Comparison of ENCODE assay signal across 24 cellular contexts in genomic region chr2:148515170-148515569, GRCh38.
"Had no signal": no experiment of that assay in that cellular context is flagged by ENCODE, and none has a peak within 500 bp of the region (broad histone marks: within the 10 kb centered on the region; RNA-seq: fewer than 3 reads in every experiment).

No MANE protein-coding gene starts in this region.

- H3K27me3 Mint-ChIP-seq: activated naive CD4-positive, alpha-beta T cell treated with anti-CD3 and anti-CD28 coated beads, Interleukin-2, amount 10 ng/mL, durations not matched to agents 7 days and 5 days; effector memory CD8-positive, alpha-beta T cell had no signal

- H3K4me2 ChIP-seq: hepatocyte had no signal

- H3K27me3 ChIP-seq: colonic mucosa, dorsolateral prefrontal cortex, esophagus muscularis mucosa, hepatocyte, left lung, spleen, upper lobe of left lung had no signal

- H3K9me3 Mint-ChIP-seq: activated naive CD4-positive, alpha-beta T cell treated with anti-CD3 and anti-CD28 coated beads, Interleukin-2, amount 10 ng/mL, durations not matched to agents 7 days and 5 days; effector memory CD8-positive, alpha-beta T cell; immature natural killer cell; natural killer cell had no signal

- DNase-seq: activated CD4-positive, CD25-positive, alpha-beta regulatory T cell treated with anti-CD3 and anti-CD28 coated beads, Interleukin-2, amount 50 U/mL, for 72 hours; activated effector memory CD4-positive, alpha-beta T cell treated with anti-CD3 and anti-CD28 coated beads, Interleukin-2, amount 50 U/mL, for 16 hours; activated naive CD4-positive, alpha-beta T cell treated with anti-CD3 and anti-CD28 coated beads, Interleukin-2, amount 10 ng/mL, durations not matched to agents 7 days and 5 days; activated T-cell treated with anti-CD3 and anti-CD28 coated beads, Interleukin-2, amount 50 U/mL, for 1 hour; amygdala; colonic mucosa; dorsolateral prefrontal cortex; effector memory CD8-positive, alpha-beta T cell; glutamatergic neuron; immature natural killer cell; left lung; natural killer cell; spleen; stimulated activated CD4-positive, alpha-beta T cell treated with anti-CD3 and anti-CD28 coated beads, Interleukin-4, amount 100 ng/mL, for 1 hour; stimulated activated naive CD4-positive, alpha-beta T cell; SW 1271; upper lobe of left lung; WERI-Rb-1 had no signal

- H3K79me2 ChIP-seq: hepatocyte had no signal

- H3K4me3 ChIP-seq: colonic mucosa, dorsolateral prefrontal cortex, esophagus muscularis mucosa, hepatocyte, left lung, prostate gland, spleen, upper lobe of left lung had no signal

- H3K4me1 ChIP-seq: colonic mucosa, left lung, prostate gland, spleen, upper lobe of left lung had no signal

- FAIRE-seq: bronchial epithelial cell, frontal cortex, TTC549 had no signal

- H2AFZ ChIP-seq: hepatocyte had no signal

- H3K4me1 Mint-ChIP-seq: immature natural killer cell, natural killer cell had no signal

- H3K9me3 ChIP-seq: colonic mucosa, esophagus muscularis mucosa, left lung, prostate gland, spleen, upper lobe of left lung had no signal

- H3K36me3 ChIP-seq: colonic mucosa, left lung, prostate gland, upper lobe of left lung, WERI-Rb-1 had no signal

- ATAC-seq: effector memory CD8-positive, alpha-beta T cell; left lung; natural killer cell had no signal

- H3K27ac ChIP-seq: colonic mucosa, esophagus muscularis mucosa, hepatocyte, left lung, prostate gland, spleen, upper lobe of left lung, WERI-Rb-1 had no signal

- H3K27ac Mint-ChIP-seq: activated naive CD4-positive, alpha-beta T cell treated with anti-CD3 and anti-CD28 coated beads, Interleukin-2, amount 10 ng/mL, durations not matched to agents 7 days and 5 days; effector memory CD8-positive, alpha-beta T cell; natural killer cell had no signal

- H3K4me3 Mint-ChIP-seq: activated naive CD4-positive, alpha-beta T cell treated with anti-CD3 and anti-CD28 coated beads, Interleukin-2, amount 10 ng/mL, durations not matched to agents 7 days and 5 days; effector memory CD8-positive, alpha-beta T cell; immature natural killer cell; natural killer cell had no signal
